In genomic region chr10:48309711-48310226, GRCh38 we compare ENCODE assay signal across 1 cellular context.
TF ChIP-seq lines count a peak whose summit lies in the region.

No MANE protein-coding gene starts in this region.

TF ChIP-seq in WTC11, 78 proteins besides CTCF, POLR2A, EP300 and RAD21 (continued from another document):
- no peak for TF ChIP-seq ZNF281 (CRISPR knock-in tag; IDR thresholded peaks at IDR 0.05)
- TF ChIP-seq NR1H2 (CRISPR knock-in tag; IDR thresholded peaks at IDR 0.05): no peak
- TF ChIP-seq SOX15 (CRISPR knock-in tag; IDR thresholded peaks at IDR 0.05): no peak
- no peak for TF ChIP-seq ZNF317 (CRISPR knock-in tag; IDR thresholded peaks at IDR 0.05; ENCODE audit: borderline replicate concordance, low read depth)
- no peak for TF ChIP-seq E2F4 (CRISPR knock-in tag; IDR thresholded peaks at IDR 0.05; ENCODE audit: borderline replicate concordance, low read depth)
- no peak for TF ChIP-seq ELF4 (CRISPR knock-in tag; IDR thresholded peaks at IDR 0.05; ENCODE audit: low read depth)
- TF ChIP-seq CDX4 (CRISPR knock-in tag; IDR thresholded peaks at IDR 0.05; ENCODE audit: borderline replicate concordance): no peak
- no peak for TF ChIP-seq ARID4B (CRISPR knock-in tag; IDR thresholded peaks at IDR 0.05; ENCODE audit: borderline replicate concordance)
- no peak for TF ChIP-seq NFYB (CRISPR knock-in tag; conservative IDR thresholded peaks at IDR 0.05; ENCODE audit: low read depth)
- TF ChIP-seq CREB1 (CRISPR knock-in tag; IDR thresholded peaks at IDR 0.05): no peak
- TF ChIP-seq ZSCAN18 (CRISPR knock-in tag; IDR thresholded peaks at IDR 0.05): no peak
- no peak for TF ChIP-seq AR (CRISPR knock-in tag; IDR thresholded peaks at IDR 0.05)
- no peak for TF ChIP-seq IRF2 (CRISPR knock-in tag; IDR thresholded peaks at IDR 0.05; ENCODE audit: borderline replicate concordance, low read depth)
- TF ChIP-seq HMGXB4 (CRISPR knock-in tag; IDR thresholded peaks at IDR 0.05): no peak
- TF ChIP-seq ZNF219 (CRISPR knock-in tag; IDR thresholded peaks at IDR 0.05; ENCODE audit: borderline replicate concordance): no peak
TF ChIP-seq in WTC11: peak in this region for 0.
